9 cellular contexts compared by ENCODE assay signal in the genomic region with DNA sequence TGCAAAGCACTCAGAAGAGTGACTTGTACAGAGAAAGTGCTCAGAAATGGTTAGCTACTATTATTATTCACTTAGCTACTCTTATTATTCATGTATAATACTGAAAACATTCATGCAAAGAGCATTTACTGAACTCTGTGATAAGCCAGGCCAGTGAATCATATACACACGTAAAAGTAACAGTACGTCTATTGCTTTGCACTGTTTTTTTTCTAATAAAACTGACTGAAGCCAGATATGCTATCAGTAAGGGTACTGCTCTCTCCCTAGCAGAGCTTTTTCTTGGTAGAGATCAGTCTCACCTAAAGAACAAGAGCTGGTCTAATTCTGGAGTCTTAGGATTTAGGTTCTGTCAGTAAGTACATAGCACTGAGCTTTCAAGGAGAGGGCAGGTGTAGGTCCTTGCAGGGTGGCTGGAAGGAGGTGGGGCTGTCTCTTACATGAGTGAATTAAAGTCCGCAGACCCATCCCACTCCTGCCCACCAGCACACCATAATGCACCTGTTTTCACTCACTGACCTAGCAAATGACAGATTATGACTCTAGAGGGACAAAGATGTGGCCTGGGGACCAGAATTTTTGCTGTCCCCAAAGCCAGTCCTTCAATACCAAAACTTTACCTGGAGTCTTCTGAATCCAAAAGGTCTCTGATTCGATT.
DNase-seq lines count a peak whose midpoint lies in the region; ATAC-seq and TF ChIP-seq lines count a peak whose summit lies in the region.
"Had no signal": no experiment of that assay in that cellular context is flagged by ENCODE, and none has a peak within 500 bp of the region (broad histone marks: within the 10 kb centered on the region; RNA-seq: fewer than 3 reads in every experiment).

No MANE protein-coding gene starts in this region.

- peaks cover 57 to 77% of the 10 kb centered on the region in 2 donors for H3K36me3 Mint-ChIP-seq in stimulated activated naive B cell treated with anti-CD40 and anti-IgM and Interleukin-4, amounts not matched to agents 10 μg/mL and 1 μg/mL and 100 μg/mL, for 72 hours

- peak overlapping the region; percentile 79 to 90 (median 88) for H3K27ac ChIP-seq in Peyer's patch

- peaks cover 0 to 50% (median 31%) of the 10 kb centered on the region in 4 donors for H3K4me1 ChIP-seq in Peyer's patch

- H3K4me1 Mint-ChIP-seq in stimulated activated naive B cell treated with anti-CD40 and anti-IgM and Interleukin-4, amounts not matched to agents 10 μg/mL and 1 μg/mL and 100 μg/mL, for 72 hours: peaks cover 63 to 98% of the 10 kb centered on the region in 2 donors

- peaks cover 4 to 5% of the 10 kb centered on the region in 2 donors for H3K9me3 Mint-ChIP-seq in stimulated activated naive B cell treated with anti-CD40 and anti-IgM and Interleukin-4, amounts not matched to agents 10 μg/mL and 1 μg/mL and 100 μg/mL, for 72 hours

- no peak for TF ChIP-seq POLR2A in Peyer's patch (IDR thresholded peaks at IDR 0.05)

- no peaks in the 10 kb centered on the region for H3K36me3 ChIP-seq in Peyer's patch

- H3K27ac Mint-ChIP-seq in stimulated activated naive B cell treated with anti-CD40 and anti-IgM and Interleukin-4, amounts not matched to agents 10 μg/mL and 1 μg/mL and 100 μg/mL, for 72 hours: peak overlapping the region; percentile 99

- peak overlapping the region; percentile 86 to 88 for H3K4me3 Mint-ChIP-seq in stimulated activated naive B cell treated with anti-CD40 and anti-IgM and Interleukin-4, amounts not matched to agents 10 μg/mL and 1 μg/mL and 100 μg/mL, for 72 hours

- peak; percentile 22 for ATAC-seq in GM19023 (IDR thresholded peaks at IDR 0.05; ENCODE audit: unreplicated experiment)
- ATAC-seq in stimulated activated naive B cell treated with anti-CD40 and anti-IgM and Interleukin-4, amounts not matched to agents 10 μg/mL and 1 μg/mL and 100 μg/mL, for 72 hours (replicated peaks): no peak
- ATAC-seq in GM19328 (IDR thresholded peaks at IDR 0.05; ENCODE audit: unreplicated experiment): no peak

- H3K4me3 ChIP-seq in Peyer's patch: peak overlapping the region in 1 of 4 donors; percentile 16
- H3K4me3 ChIP-seq in fibroblast of mammary gland (ENCODE audit: control insufficient read depth, low read depth, low read length): no peak overlapping the region

- no peaks in the 10 kb centered on the region for H3K9me3 ChIP-seq in Peyer's patch

- in situ Hi-C loops in ACHN (cut with HindIII; ENCODE audit: low pct_ligation_motif_present, low pct_unique_long_range_greater_than_20kb, low sequenced_read_pairs): no loop called here

- H3K27me3 ChIP-seq in Peyer's patch: no peaks in the 10 kb centered on the region

- peak in 2 of 3 donors; percentile 46 to 60 for DNase-seq in Peyer's patch
- DNase-seq in fibroblast of mammary gland (ENCODE audit: low read depth): peak; percentile 49
- peak; percentile 38 for DNase-seq in stimulated activated naive B cell treated with anti-CD40 and anti-IgM and Interleukin-4, amounts not matched to agents 10 μg/mL and 1 μg/mL and 100 μg/mL, for 72 hours
- DNase-seq in ACHN: no peak
- no peak for DNase-seq in dermis blood vessel endothelial cell
- no peak for DNase-seq in HUDEP-2 (lab: John Stamatoyannopoulos, UW; ENCODE audit: unreplicated experiment in 76 of 76)
- DNase-seq: NCI-H2081 treated with DMSO at 0.1 percent for 48 hours had no signal

- TF ChIP-seq CTCF in Peyer's patch (IDR thresholded peaks at IDR 0.05) (no peak), fibroblast of mammary gland (conservative IDR thresholded peaks at IDR 0.05; ENCODE audit: control insufficient read depth, insufficient read depth, low read depth, low read length) (no peak)

- H3K27me3 Mint-ChIP-seq in stimulated activated naive B cell treated with anti-CD40 and anti-IgM and Interleukin-4, amounts not matched to agents 10 μg/mL and 1 μg/mL and 100 μg/mL, for 72 hours: no peaks in the 10 kb centered on the region

Comparison
In these comparisons a context has a peak if more than half of its experiments do, and no peak if none do; other contexts are left out.
1. DNase-seq: peak in Peyer's patch (2 of 3), fibroblast of mammary gland (single experiment) and stimulated activated naive B cell treated with anti-CD40 and anti-IgM and Interleukin-4, amounts not matched to agents 10 μg/mL and 1 μg/mL and 100 μg/mL, for 72 hours (single experiment); none in ACHN (single experiment), dermis blood vessel endothelial cell (single experiment) and HUDEP-2 (0 of 76).